Comparison of ENCODE assay signal across 21 cellular contexts in the genomic region with DNA sequence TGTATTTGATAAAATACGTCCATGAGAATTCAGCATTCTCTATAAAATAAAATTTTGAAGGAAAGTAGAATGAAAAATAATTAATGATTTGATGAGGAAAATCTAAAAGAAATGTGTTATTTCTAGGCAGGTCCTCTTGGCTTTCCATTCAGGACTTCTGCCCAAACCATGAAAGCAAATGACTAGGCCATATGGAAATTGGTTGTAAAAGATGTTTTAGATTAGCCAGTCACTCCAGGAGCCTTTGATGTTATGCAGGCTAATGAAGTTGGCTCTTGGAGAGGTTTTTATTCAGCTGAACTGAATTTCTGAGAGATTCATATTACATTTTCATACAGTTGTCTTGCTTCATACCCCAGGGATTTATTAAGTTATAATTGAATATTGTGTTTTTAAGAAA.
"Had no signal": no experiment of that assay in that cellular context is flagged by ENCODE, and none has a peak within 500 bp of the region (broad histone marks: within the 10 kb centered on the region; RNA-seq: fewer than 3 reads in every experiment).

No MANE protein-coding gene starts in this region.

- H3K4me1 ChIP-seq: left lung, parathyroid adenoma, upper lobe of left lung had no signal

- H3K4me3 Mint-ChIP-seq: activated CD4-positive, alpha-beta memory T cell treated with anti-CD3 and anti-CD28 coated beads for 36 hours; activated CD4-positive, alpha-beta T cell treated with anti-CD3 and anti-CD28 coated beads for 36 hours; activated CD8-positive, alpha-beta memory T cell treated with anti-CD3 and anti-CD28 coated beads, Interleukin-2, amount 10 ng/mL, durations not matched to agents 7 days and 5 days; activated naive CD4-positive, alpha-beta T cell treated with anti-CD3 and anti-CD28 coated beads, Interleukin-2, amount 10 ng/mL, durations not matched to agents 7 days and 5 days; naive thymus-derived CD8-positive, alpha-beta T cell; T-helper 1 cell treated with Interleukin-12 subunit alpha and Interleukin-12 subunit beta and Interleukin-4 antibody, amounts not matched to agents 30 μg/mL and 1 μg/mL, for 36 hours had no signal

- H3K9me3 Mint-ChIP-seq: activated CD4-positive, alpha-beta memory T cell treated with anti-CD3 and anti-CD28 coated beads for 36 hours; activated naive CD4-positive, alpha-beta T cell treated with anti-CD3 and anti-CD28 coated beads, Interleukin-2, amount 10 ng/mL, durations not matched to agents 7 days and 5 days; activated T-helper 2 cell treated with anti-CD3 and anti-CD28 coated beads, Interferon-gamma antibody, Interleukin-2, Interleukin-4, amounts not matched to agents 10 μg/mL and 5 μg/mL and 100 μg/mL, durations not matched to agents 14 hours and 24 hours and 36 hours; naive thymus-derived CD8-positive, alpha-beta T cell; T-helper 1 cell treated with Interleukin-12 subunit alpha and Interleukin-12 subunit beta and Interleukin-4 antibody, amounts not matched to agents 30 μg/mL and 1 μg/mL, for 36 hours had no signal

- H3K36me3 ChIP-seq: left lung, neutrophil, stomach, upper lobe of left lung had no signal

- H3K27me3 ChIP-seq: hepatocyte, left lung, neutrophil, stomach, testis, upper lobe of left lung had no signal

- H3K4me3 ChIP-seq: hepatocyte, left lung, mucosa of descending colon, stomach, testis, upper lobe of left lung had no signal

- H3K36me3 Mint-ChIP-seq: activated CD4-positive, alpha-beta memory T cell treated with anti-CD3 and anti-CD28 coated beads for 36 hours; activated CD8-positive, alpha-beta memory T cell treated with anti-CD3 and anti-CD28 coated beads, Interleukin-2, amount 10 ng/mL, durations not matched to agents 7 days and 5 days; activated naive CD4-positive, alpha-beta T cell treated with anti-CD3 and anti-CD28 coated beads, Interleukin-2, amount 10 ng/mL, durations not matched to agents 7 days and 5 days; naive thymus-derived CD8-positive, alpha-beta T cell had no signal

- H3K9ac ChIP-seq: parathyroid adenoma had no signal

- H3K4me1 Mint-ChIP-seq: activated CD4-positive, alpha-beta T cell treated with anti-CD3 and anti-CD28 coated beads for 36 hours; activated CD8-positive, alpha-beta memory T cell treated with anti-CD3 and anti-CD28 coated beads, Interleukin-2, amount 10 ng/mL, durations not matched to agents 7 days and 5 days; activated naive CD4-positive, alpha-beta T cell treated with anti-CD3 and anti-CD28 coated beads, Interleukin-2, amount 10 ng/mL, durations not matched to agents 7 days and 5 days; naive thymus-derived CD8-positive, alpha-beta T cell had no signal

- H3K27ac Mint-ChIP-seq: activated CD4-positive, alpha-beta memory T cell treated with anti-CD3 and anti-CD28 coated beads for 36 hours; activated CD4-positive, alpha-beta T cell treated with anti-CD3 and anti-CD28 coated beads for 36 hours; activated CD8-positive, alpha-beta memory T cell treated with anti-CD3 and anti-CD28 coated beads, Interleukin-2, amount 10 ng/mL, durations not matched to agents 7 days and 5 days; activated naive CD4-positive, alpha-beta T cell treated with anti-CD3 and anti-CD28 coated beads, Interleukin-2, amount 10 ng/mL, durations not matched to agents 7 days and 5 days; activated T-helper 2 cell treated with anti-CD3 and anti-CD28 coated beads, Interferon-gamma antibody, Interleukin-2, Interleukin-4, amounts not matched to agents 10 μg/mL and 5 μg/mL and 100 μg/mL, durations not matched to agents 14 hours and 24 hours and 36 hours; naive thymus-derived CD8-positive, alpha-beta T cell; T-helper 1 cell treated with Interleukin-12 subunit alpha and Interleukin-12 subunit beta and Interleukin-4 antibody, amounts not matched to agents 30 μg/mL and 1 μg/mL, for 36 hours had no signal

- H3K9me3 ChIP-seq: left lung, mucosa of descending colon, neutrophil, stomach, testis, upper lobe of left lung had no signal

- DNase-seq: activated CD4-positive, alpha-beta memory T cell treated with anti-CD3 and anti-CD28 coated beads for 36 hours; activated CD4-positive, alpha-beta T cell treated with anti-CD3 and anti-CD28 coated beads for 36 hours; activated CD8-positive, alpha-beta memory T cell treated with anti-CD3 and anti-CD28 coated beads, Interleukin-2, amount 10 ng/mL, durations not matched to agents 7 days and 5 days; activated naive CD4-positive, alpha-beta T cell treated with anti-CD3 and anti-CD28 coated beads, Interleukin-2, amount 10 ng/mL, durations not matched to agents 7 days and 5 days; activated T-cell treated with anti-CD3 and anti-CD28 coated beads, Interleukin-2, amount 50 U/mL, for 1 hour; central memory CD4-positive, alpha-beta T cell; cortex of kidney; effector memory CD4-positive, alpha-beta T cell; kidney; left lung; mucosa of descending colon; naive thymus-derived CD8-positive, alpha-beta T cell; stimulated activated CD4-positive, alpha-beta T cell treated with anti-CD3 and anti-CD28 coated beads, Interleukin-1b, Interleukin-23, amount 100 ng/mL, for 48 hours; stomach; testis; upper lobe of left lung had no signal

- H3K27ac ChIP-seq: neutrophil, parathyroid adenoma, testis had no signal

- ATAC-seq: activated CD8-positive, alpha-beta memory T cell treated with anti-CD3 and anti-CD28 coated beads, Interleukin-2, amount 10 ng/mL, durations not matched to agents 7 days and 5 days; mucosa of descending colon; naive thymus-derived CD8-positive, alpha-beta T cell had no signal

- H3K27me3 Mint-ChIP-seq: activated CD4-positive, alpha-beta memory T cell treated with anti-CD3 and anti-CD28 coated beads for 36 hours; activated CD4-positive, alpha-beta T cell treated with anti-CD3 and anti-CD28 coated beads for 36 hours; activated naive CD4-positive, alpha-beta T cell treated with anti-CD3 and anti-CD28 coated beads, Interleukin-2, amount 10 ng/mL, durations not matched to agents 7 days and 5 days had no signal
